In genomic region chr11:108870373-108871020, GRCh38 we compare ENCODE assay signal across 12 cellular contexts.
A peak's percentile ranks its signal among the peaks of the same experiment; 100 is the strongest.
DNase-seq lines count a peak whose midpoint lies in the region; ATAC-seq, FAIRE-seq and TF ChIP-seq lines count a peak whose summit lies in the region.
"Had no signal": no experiment of that assay in that cellular context is flagged by ENCODE, and none has a peak within 500 bp of the region (broad histone marks: within the 10 kb centered on the region; RNA-seq: fewer than 3 reads in every experiment).

No MANE protein-coding gene starts in this region.

- no peaks in the 10 kb centered on the region for H4K20me1 ChIP-seq in astrocyte (ENCODE audit: insufficient read depth, low read length)
- no peaks in the 10 kb centered on the region for H4K20me1 ChIP-seq in hepatocyte (ENCODE audit: insufficient read depth, poor library complexity, severe bottlenecking)

- H3K4me1 Mint-ChIP-seq in astrocyte (ENCODE audit: low read depth, unreplicated experiment): peaks cover 34% of the 10 kb centered on the region

- H3K27ac Mint-ChIP-seq in astrocyte (ENCODE audit: unreplicated experiment): peak overlapping the region; percentile 97
- H3K27ac Mint-ChIP-seq: progenitor cell of endocrine pancreas, T-cell had no signal

- no peaks in the 10 kb centered on the region for H3K27me3 Mint-ChIP-seq in astrocyte (ENCODE audit: low read depth, unreplicated experiment)
- H3K27me3 Mint-ChIP-seq: progenitor cell of endocrine pancreas, T-cell had no signal

- no peaks in the 10 kb centered on the region for H3K27me3 ChIP-seq in heart right ventricle
- no peaks in the 10 kb centered on the region for H3K27me3 ChIP-seq in astrocyte (ENCODE audit: insufficient read depth, low read length)
- no peaks in the 10 kb centered on the region for H3K27me3 ChIP-seq in hepatocyte
- no peaks in the 10 kb centered on the region for H3K27me3 ChIP-seq in tibial artery
- H3K27me3 ChIP-seq: esophagus squamous epithelium, uterus had no signal

- H3K79me2 ChIP-seq in astrocyte (ENCODE audit: insufficient read depth, low read length) (peaks cover 4% of the 10 kb centered on the region), hepatocyte (no peaks in the 10 kb centered on the region)

- peak overlapping the region; percentile 77 for H3K4me2 ChIP-seq in astrocyte (ENCODE audit: low read length)
- peak overlapping the region; percentile 36 for H3K4me2 ChIP-seq in hepatocyte

- H3K9me3 Mint-ChIP-seq in astrocyte (ENCODE audit: unreplicated experiment): peaks cover 3% of the 10 kb centered on the region
- H3K9me3 Mint-ChIP-seq: T-cell had no signal

- peak in 6 of 8 donors; percentile 58 to 75 (median 72) for ATAC-seq in heart right ventricle
- no peak for ATAC-seq in HG03139 (IDR thresholded peaks at IDR 0.05; ENCODE audit: unreplicated experiment)
- ATAC-seq: T-cell had no signal

- H3K9ac ChIP-seq in astrocyte (ENCODE audit: low read length): peak overlapping the region; percentile 79

- peak; percentile 96 for FAIRE-seq in astrocyte (lab: Jason Lieb, UNC)

- H3K4me1 ChIP-seq in heart right ventricle (peaks cover 0 to 23% (median 3%) of the 10 kb centered on the region in 9 donors), astrocyte (ENCODE audit: insufficient read depth, low read length) (peaks cover 62% of the 10 kb centered on the region), hepatocyte (ENCODE audit: insufficient read depth) (peaks cover 6% of the 10 kb centered on the region), tibial artery (peaks cover 0 to 32% (median 0%) of the 10 kb centered on the region in 4 donors)
- H3K4me1 ChIP-seq: uterus had no signal

- whole genome bisulfite sequencing in heart right ventricle, 2 donors: 60 to 69% methylated on average over 4 of the region's 4 CpGs
- WGBS in hepatocyte (ENCODE audit: low lambda C conversion rate, missing lambda C conversion rate): 74% methylated on average over 4 of the region's 4 CpGs

- H3K36me3 Mint-ChIP-seq in astrocyte (ENCODE audit: low read depth, unreplicated experiment): no peaks in the 10 kb centered on the region

- H3K4me3 ChIP-seq in heart right ventricle: no peak overlapping the region
- H3K4me3 ChIP-seq in astrocyte (ENCODE audit: insufficient read depth, low read depth, low read length): peak overlapping the region; percentile 13
- no peak overlapping the region for H3K4me3 ChIP-seq in hepatocyte
- no peak overlapping the region for H3K4me3 ChIP-seq in tibial artery
- H3K4me3 ChIP-seq: esophagus squamous epithelium, uterus had no signal

- peak overlapping the region in 3 of 10 donors; percentile 15 to 53 (median 29) for H3K27ac ChIP-seq in heart right ventricle
- peak overlapping the region; percentile 94 for H3K27ac ChIP-seq in astrocyte (ENCODE audit: low read depth, low read length)
- peak overlapping the region; percentile 38 for H3K27ac ChIP-seq in hepatocyte
- peak overlapping the region; percentile 21 to 37 for H3K27ac ChIP-seq in tibial artery

- TF ChIP-seq CTCF in heart right ventricle (IDR thresholded peaks at IDR 0.05): no peak
- TF ChIP-seq CTCF in astrocyte (IDR thresholded peaks at IDR 0.05; ENCODE audit: insufficient read depth, low read depth, low read length): no peak
- no peak for TF ChIP-seq CTCF in hepatocyte (IDR thresholded peaks at IDR 0.05; ENCODE audit: poor library complexity)
- TF ChIP-seq CTCF in tibial artery (IDR thresholded peaks at IDR 0.05): no peak

- H3K36me3 ChIP-seq in heart right ventricle (no peaks in the 10 kb centered on the region), astrocyte (ENCODE audit: insufficient read depth, low read length) (no peaks in the 10 kb centered on the region), hepatocyte (replicated peaks; ENCODE audit: insufficient read depth, low read depth) (no peaks in the 10 kb centered on the region), tibial artery (no peaks in the 10 kb centered on the region)
- H3K36me3 ChIP-seq: esophagus squamous epithelium, uterus had no signal

- H2AFZ ChIP-seq in astrocyte (ENCODE audit: low read depth, low read length) (no peak overlapping the region), hepatocyte (no peak overlapping the region)

- intact Hi-C loops in heart right ventricle (cut with DNase I): loop anchor here in 6 of 10 donors (5.0 to 10.0 kb wide), 2 partner anchors 173 to 176 kb away; no protein-coding TSS in a partner anchor
- intact Hi-C loops in cardiac septum (cut with DNase I): loop anchor here (5.0 to 10.0 kb wide), 2 partner anchors 83 to 176 kb away; no protein-coding TSS in a partner anchor
- intact Hi-C loops in tibial artery (cut with DNase I; ENCODE audit: low total_unique reads): no loop called here

- H3K9me3 ChIP-seq in heart right ventricle (no peaks in the 10 kb centered on the region), astrocyte (ENCODE audit: insufficient read depth, low read depth, low read length) (no peaks in the 10 kb centered on the region), hepatocyte (ENCODE audit: low read depth) (no peaks in the 10 kb centered on the region), tibial artery (no peaks in the 10 kb centered on the region)
- H3K9me3 ChIP-seq: esophagus squamous epithelium, uterus had no signal

- DNase-seq in heart right ventricle: no peak
- DNase-seq in cardiac septum (ENCODE audit: low spot score): no peak
- DNase-seq in astrocyte (ENCODE audit: low read depth): peak; percentile 90
- DNase-seq in hepatocyte (ENCODE audit: low spot score): no peak
- DNase-seq in tibial artery: no peak
- no peak for DNase-seq in central memory CD4-positive, alpha-beta T cell
- no peak for DNase-seq in HPDE6-E6E7 (ENCODE audit: extremely low spot score)
- DNase-seq: esophagus squamous epithelium had no signal

- no peaks in the 10 kb centered on the region for H3K9me2 ChIP-seq in hepatocyte (replicated peaks; ENCODE audit: insufficient read depth)

- peak overlapping the region; percentile 14 for H3K4me3 Mint-ChIP-seq in astrocyte (ENCODE audit: unreplicated experiment)
- H3K4me3 Mint-ChIP-seq: T-cell had no signal
